ENCODE assay signal across 8 cellular contexts in the genomic region with DNA sequence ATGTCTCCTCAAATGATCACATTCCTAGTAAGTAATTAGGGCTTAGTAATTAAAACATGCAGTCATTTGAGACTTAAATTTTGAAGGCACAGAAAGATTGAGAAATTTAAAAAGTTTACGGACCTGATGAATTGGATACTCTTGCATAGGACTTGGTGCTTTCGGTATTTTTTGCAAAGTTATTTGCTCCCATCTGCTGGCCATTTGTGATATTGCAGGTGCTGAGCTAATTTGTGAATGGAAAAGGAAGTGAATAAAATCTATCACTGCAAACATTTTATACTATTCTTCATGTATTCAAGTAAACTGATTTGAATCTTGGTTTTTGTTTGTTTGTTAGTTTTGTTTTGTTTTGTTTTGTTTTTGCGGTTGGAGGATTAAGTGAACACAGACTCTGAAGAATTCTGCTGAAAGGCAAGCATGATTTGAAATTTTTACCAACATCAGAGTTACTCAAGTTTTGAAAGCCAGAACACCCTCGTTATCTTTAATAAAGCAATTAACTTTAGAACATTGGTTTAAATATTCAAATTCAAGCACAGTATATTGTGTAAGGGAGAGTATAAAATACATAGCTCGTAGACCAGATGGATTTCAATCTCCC.
DNase-seq lines count a peak whose midpoint lies in the region; ATAC-seq, FAIRE-seq and TF ChIP-seq lines count a peak whose summit lies in the region.

No MANE protein-coding gene starts in this region.

- H3K9me3 ChIP-seq in pancreas: no peaks in the 10 kb centered on the region

- H3K36me3 ChIP-seq in pancreas: no peaks in the 10 kb centered on the region

- H3K27ac ChIP-seq in pancreas: no peak overlapping the region

- FAIRE-seq in GM18507 (lab: Jason Lieb, UNC) (peak; percentile 77), pancreas (lab: Jason Lieb, UNC) (peak; percentile 95)

- TF ChIP-seq CTCF in pancreas (IDR thresholded peaks at IDR 0.05): peak; percentile 53 to 83 (median 66)

- DNase-seq in AML-193 (lab: John Stamatoyannopoulos, UW) (peak; percentile 6 to 7), GM18507 (ENCODE audit: extremely low spot score, insufficient read length, low read depth) (no peak), NCI-H446 (lab: John Stamatoyannopoulos, UW) (peak; percentile 18 to 59), activated T-cell treated with anti-CD3 and anti-CD28 coated beads for 4 hours (peak; percentile 40), foreskin melanocyte (peak; percentile 49), pancreas (peak in 3 of 6 donors; percentile 9 to 59 (median 18))

- 10 to 15% methylated on average over 5 of the region's 5 CpGs for WGBS in pancreas, 2 donors

- intact Hi-C loops in pancreas (cut with DNase I): no loop called here

- ATAC-seq in pancreas (peak in 3 of 4 donors; percentile 67 to 68 (median 67)), HG02763 (IDR thresholded peaks at IDR 0.05; ENCODE audit: unreplicated experiment) (no peak), GM18498 (IDR thresholded peaks at IDR 0.05; ENCODE audit: unreplicated experiment) (no peak)

- H3K27me3 ChIP-seq in pancreas: peaks cover 0 to 15% (median 0%) of the 10 kb centered on the region in 4 donors

- H3K4me3 ChIP-seq in pancreas: no peak overlapping the region

- no peaks in the 10 kb centered on the region for H3K4me1 ChIP-seq in pancreas

Comparison
In these comparisons a context has a peak if more than half of its experiments do, and no peak if none do; other contexts are left out.
1. ATAC-seq: peak in pancreas (3 of 4); none in HG02763 (single experiment) and GM18498 (single experiment).